ENCODE assay signal across 12 cellular contexts in the genomic region with DNA sequence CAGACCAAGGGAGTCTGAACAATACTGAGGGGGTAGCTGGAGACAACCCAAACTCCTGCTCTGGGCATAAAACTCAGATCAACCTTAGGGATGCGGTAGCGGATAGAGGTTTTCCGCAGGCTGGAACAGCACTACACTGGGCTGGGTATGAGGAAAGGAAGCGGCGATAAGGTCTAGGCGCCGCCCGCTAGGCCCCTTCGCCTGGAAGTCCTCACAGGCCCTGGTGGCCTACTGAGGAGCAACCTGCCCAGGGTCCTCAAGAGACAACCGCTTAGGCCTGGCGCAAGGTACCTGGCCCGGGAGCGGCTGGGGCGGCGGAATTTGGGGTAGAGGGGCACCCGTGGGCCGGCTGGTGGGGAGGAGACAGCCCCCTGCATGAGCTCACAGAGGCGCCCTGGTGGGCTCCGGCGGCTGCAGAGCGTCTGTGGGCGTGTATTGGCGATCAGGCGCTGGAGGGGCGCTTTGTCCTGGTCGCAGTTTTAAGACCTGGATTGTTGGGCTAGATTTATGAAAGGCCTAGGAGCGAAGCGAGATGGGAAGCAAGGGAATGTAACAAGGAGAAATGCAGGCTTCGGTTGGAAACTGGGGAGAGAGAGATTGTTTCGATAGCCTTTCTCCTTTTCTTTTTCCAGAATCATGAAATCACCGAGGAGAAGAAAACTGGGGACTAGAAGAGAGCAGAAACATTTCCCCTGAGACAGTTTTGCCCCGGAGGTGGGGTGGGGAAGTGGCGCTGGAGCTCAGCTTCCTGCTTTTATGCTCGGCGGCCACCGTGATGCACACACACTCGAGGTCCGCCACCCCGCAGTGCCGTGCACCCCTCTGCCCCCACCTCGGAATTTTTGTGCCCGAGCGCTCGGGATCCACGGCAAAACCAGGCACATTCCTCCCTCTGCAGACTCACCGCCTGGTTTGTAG. TPM values are rescaled to one million over a fixed set of nuclear protein-coding genes. Genes with fewer than 3 reads are reported as not detected.
DNase-seq lines count a peak whose midpoint lies in the region; ATAC-seq and TF ChIP-seq lines count a peak whose summit lies in the region.
"Had no signal": no experiment of that assay in that cellular context is flagged by ENCODE, and none has a peak within 500 bp of the region (broad histone marks: within the 10 kb centered on the region; RNA-seq: fewer than 3 reads in every experiment).

No MANE protein-coding gene starts in this region.

- ATAC-seq in activated CD8-positive, alpha-beta memory T cell treated with anti-CD3 and anti-CD28 coated beads, Interleukin-2, amount 10 ng/mL, durations not matched to agents 7 days and 5 days, result no peak
- no peak for ATAC-seq in HG03135 (IDR thresholded peaks at IDR 0.05; ENCODE audit: unreplicated experiment)

- H3K4me1 ChIP-seq in neuronal stem cell (ENCODE audit: control insufficient read depth in 2 of 2, insufficient read depth in 1 of 2, low read depth in 1 of 2, low read length in 2 of 2), result peaks cover 3 to 5% of the 10 kb centered on the region in 2 donors

- H3K14ac ChIP-seq in neuronal stem cell (ENCODE audit: low read length), result no peak overlapping the region

- H4K8ac ChIP-seq in neuronal stem cell (ENCODE audit: low read depth, low read length), result no peak overlapping the region

- no peaks in the 10 kb centered on the region for H3K79me1 ChIP-seq in neuronal stem cell (ENCODE audit: low read depth, low read length)

- H2BK5ac ChIP-seq in neuronal stem cell (ENCODE audit: low read length), result no peak overlapping the region

- H3K27me3 ChIP-seq in neuronal stem cell (ENCODE audit: control insufficient read depth in 3 of 3, insufficient read depth in 3 of 3, low read depth in 1 of 3, low read length in 3 of 3), result peaks cover 73 to 98% (median 96%) of the 10 kb centered on the region in 3 experiments

- no peak overlapping the region for H3K4me3 ChIP-seq in neuronal stem cell (ENCODE audit: low read length in 2 of 2)

- H3K27ac Mint-ChIP-seq in IgD-negative memory B cell (peak overlapping the region; percentile 66 to 91 (median 73)), endothelial cell (ENCODE audit: unreplicated experiment) (peak overlapping the region; percentile 75)
- H3K27ac Mint-ChIP-seq in activated CD8-positive, alpha-beta memory T cell treated with anti-CD3 and anti-CD28 coated beads, Interleukin-2, amount 10 ng/mL, durations not matched to agents 7 days and 5 days, result no peak overlapping the region

- H3K27me3 Mint-ChIP-seq in IgD-negative memory B cell (peaks cover 84% of the 10 kb centered on the region), endothelial cell (ENCODE audit: unreplicated experiment) (peaks cover 32% of the 10 kb centered on the region)
- peaks cover 93% of the 10 kb centered on the region for H3K27me3 Mint-ChIP-seq in activated CD8-positive, alpha-beta memory T cell treated with anti-CD3 and anti-CD28 coated beads, Interleukin-2, amount 10 ng/mL, durations not matched to agents 7 days and 5 days

- peak; percentile 54 for DNase-seq in GF-D8 (lab: John Stamatoyannopoulos, UW)
- peak; percentile 46 for DNase-seq in endothelial cell (ENCODE audit: low spot score)
- no peak for DNase-seq in neuronal stem cell (ENCODE audit: low spot score)
- DNase-seq in activated CD8-positive, alpha-beta memory T cell treated with anti-CD3 and anti-CD28 coated beads, Interleukin-2, amount 10 ng/mL, durations not matched to agents 7 days and 5 days, result no peak
- DNase-seq in superior temporal gyrus (ENCODE audit: extremely low spot score), result no peak
- DNase-seq: activated gamma-delta T cell treated with Interleukin-2 at 50 U/mL for 16 hours, KBM-7, substantia nigra had no signal

- H4K91ac ChIP-seq in neuronal stem cell (ENCODE audit: low read depth, low read length, poor library complexity), result no peak overlapping the region

- no peak overlapping the region for H3K4me2 ChIP-seq in neuronal stem cell (ENCODE audit: insufficient read depth, low read length, poor library complexity, severe bottlenecking)

- H3K4me1 Mint-ChIP-seq in IgD-negative memory B cell (peaks cover 12 to 34% (median 28%) of the 10 kb centered on the region in 3 donors), endothelial cell (ENCODE audit: unreplicated experiment) (peaks cover 65% of the 10 kb centered on the region)
- peaks cover 32% of the 10 kb centered on the region for H3K4me1 Mint-ChIP-seq in activated CD8-positive, alpha-beta memory T cell treated with anti-CD3 and anti-CD28 coated beads, Interleukin-2, amount 10 ng/mL, durations not matched to agents 7 days and 5 days

- H2BK12ac ChIP-seq in neuronal stem cell (ENCODE audit: low read length), result no peak overlapping the region

- H3K9ac ChIP-seq in neuronal stem cell (ENCODE audit: low read depth, low read length, poor library complexity), result no peak overlapping the region

- H3K36me3 ChIP-seq in neuronal stem cell (replicated peaks in 1 of 2; ENCODE audit: control insufficient read depth in 2 of 2, insufficient read depth in 2 of 2, low read length in 2 of 2), result no peaks in the 10 kb centered on the region

- WGBS in neuronal stem cell (ENCODE audit: extremely low coverage in 2 of 2, insufficient read length in 2 of 2, insufficient replicate concordance in 1 of 2), 2 donors, result no CpG with 5 or more reads among the region's 46 CpGs

- H2AFZ ChIP-seq in neuronal stem cell (ENCODE audit: low read length), result peak overlapping the region; percentile 66

- peak overlapping the region; percentile 27 for H3K18ac ChIP-seq in neuronal stem cell (ENCODE audit: low read length)

- H3K36me3 Mint-ChIP-seq in IgD-negative memory B cell (no peaks in the 10 kb centered on the region), endothelial cell (ENCODE audit: low read depth, unreplicated experiment) (no peaks in the 10 kb centered on the region)
- H3K36me3 Mint-ChIP-seq in activated CD8-positive, alpha-beta memory T cell treated with anti-CD3 and anti-CD28 coated beads, Interleukin-2, amount 10 ng/mL, durations not matched to agents 7 days and 5 days, result peaks cover 3% of the 10 kb centered on the region

- peaks cover 6 to 10% of the 10 kb centered on the region in 2 donors for H3K9me3 ChIP-seq in neuronal stem cell (replicated peaks in 1 of 2; ENCODE audit: control insufficient read depth in 2 of 2, insufficient read depth in 1 of 2, low read depth in 1 of 2, low read length in 2 of 2)

- H2BK15ac ChIP-seq in neuronal stem cell (ENCODE audit: low read length), result peak overlapping the region; percentile 35

- H3K23ac ChIP-seq in neuronal stem cell (ENCODE audit: low read depth, low read length, poor library complexity), result peak overlapping the region; percentile 70

- H3K4ac ChIP-seq in neuronal stem cell (ENCODE audit: low read length), result peak overlapping the region; percentile 12

- H2AK5ac ChIP-seq in neuronal stem cell (ENCODE audit: low read depth, low read length), result peak overlapping the region; percentile 64

- H3K9me3 Mint-ChIP-seq in IgD-negative memory B cell (peaks cover 0 to 9% (median 3%) of the 10 kb centered on the region in 3 donors), endothelial cell (ENCODE audit: unreplicated experiment) (no peaks in the 10 kb centered on the region)
- H3K9me3 Mint-ChIP-seq in activated CD8-positive, alpha-beta memory T cell treated with anti-CD3 and anti-CD28 coated beads, Interleukin-2, amount 10 ng/mL, durations not matched to agents 7 days and 5 days (ENCODE audit: low read depth), result no peaks in the 10 kb centered on the region

- TF ChIP-seq CTCF in endothelial cell (IDR thresholded peaks at IDR 0.05; ENCODE audit: unreplicated experiment), result no peak

- H2BK120ac ChIP-seq in neuronal stem cell (ENCODE audit: low read depth, low read length), result no peak overlapping the region

- H3K27ac ChIP-seq in neuronal stem cell (replicated peaks; ENCODE audit: low read length), result no peak overlapping the region
- H3K27ac ChIP-seq: VCaP had no signal

- CTCF ChIA-PET in activated CD8-positive, alpha-beta memory T cell treated with anti-CD3 and anti-CD28 coated beads, Interleukin-2, amount 10 ng/mL, durations not matched to agents 7 days and 5 days (lab: Charles Lee), result interaction anchor here (0.7 kb wide), 1 partner anchor 19 kb away, joined by 5 read pairs; no protein-coding TSS in a partner anchor

- H3K4me3 Mint-ChIP-seq in IgD-negative memory B cell (peak overlapping the region; percentile 44 to 88 (median 62)), endothelial cell (ENCODE audit: unreplicated experiment) (peak overlapping the region; percentile 53)
- H3K4me3 Mint-ChIP-seq in activated CD8-positive, alpha-beta memory T cell treated with anti-CD3 and anti-CD28 coated beads, Interleukin-2, amount 10 ng/mL, durations not matched to agents 7 days and 5 days, result no peak overlapping the region

RNA-seq across cellular contexts. Expression of gene NKX2-3, which starts 2.4 kb away (rescaled TPM):
- not detected for polyA plus RNA-seq in IgD-negative memory B cell
- 0.82 TPM for total RNA-seq in endothelial cell (ENCODE audit: unreplicated experiment)
- 0.01 TPM for polyA plus RNA-seq in neuronal stem cell (2013, experiment 1 of 2)
- polyA plus RNA-seq in neuronal stem cell (2013, experiment 2 of 2), result not detected
- not detected for total RNA-seq in activated CD8-positive, alpha-beta memory T cell treated with anti-CD3 and anti-CD28 coated beads, Interleukin-2, amount 10 ng/mL, durations not matched to agents 7 days and 5 days
- polyA plus RNA-seq: neural cell had no signal

Comparison
In these comparisons a context has a peak if more than half of its experiments do, and no peak if none do; other contexts are left out.
1. DNase-seq: peak in GF-D8 (single experiment) and endothelial cell (single experiment); none in neuronal stem cell (single experiment), activated CD8-positive, alpha-beta memory T cell treated with anti-CD3 and anti-CD28 coated beads, Interleukin-2, amount 10 ng/mL, durations not matched to agents 7 days and 5 days (single experiment) and superior temporal gyrus (single experiment).